In genomic region chr11:18468113-18468512, GRCh38 we compare ENCODE assay signal across 4 cellular contexts. TPM values are rescaled to one million over a fixed set of nuclear protein-coding genes. Genes with fewer than 3 reads are reported as not detected.
"Had no signal": no experiment of that assay in that cellular context is flagged by ENCODE, and none has a peak within 500 bp of the region (broad histone marks: within the 10 kb centered on the region; RNA-seq: fewer than 3 reads in every experiment).

No MANE protein-coding gene starts in this region.

RNA-seq across cellular contexts. Expression of gene LDHAL6A, which starts 12.5 kb away (rescaled TPM):
- total RNA-seq: H1, H9, HT-29, IMR-90 had no signal

RNA-seq across cellular contexts. Expression of gene LDHC, which starts 56.0 kb away (rescaled TPM):
- total RNA-seq: HT-29, IMR-90 had no signal
